In genomic region chr4:88729146-88729755, GRCh38 we compare ENCODE assay signal across 21 cellular contexts. TPM values are rescaled to one million over a fixed set of nuclear protein-coding genes. Genes with fewer than 3 reads are reported as not detected.
DNase-seq lines count a peak whose midpoint lies in the region; TF ChIP-seq lines count a peak whose summit lies in the region.
"Had no signal": no experiment of that assay in that cellular context is flagged by ENCODE, and none has a peak within 500 bp of the region (broad histone marks: within the 10 kb centered on the region; RNA-seq: fewer than 3 reads in every experiment).

No MANE protein-coding gene starts in this region.

- H2AFZ ChIP-seq in parathyroid adenoma, result no peak overlapping the region

- TF ChIP-seq CTCF in parathyroid adenoma (IDR thresholded peaks at IDR 0.05), result peak; percentile 27

- H3K36me3 ChIP-seq in parathyroid adenoma (ENCODE audit: control insufficient read depth, insufficient read depth, low read length), result no peaks in the 10 kb centered on the region
- H3K36me3 ChIP-seq: MG63 had no signal

- H3K36me3 Mint-ChIP-seq in activated naive CD4-positive, alpha-beta T cell treated with anti-CD3 and anti-CD28 coated beads for 36 hours (ENCODE audit: low read depth), result peaks cover 1% of the 10 kb centered on the region

- H3K9me3 Mint-ChIP-seq in activated naive CD4-positive, alpha-beta T cell treated with anti-CD3 and anti-CD28 coated beads for 36 hours, result no peaks in the 10 kb centered on the region
- H3K9me3 Mint-ChIP-seq: CD8-positive, alpha-beta memory T cell had no signal

- no peak overlapping the region for H3K4me3 ChIP-seq in parathyroid adenoma (ENCODE audit: low read depth, low read length)
- H3K4me3 ChIP-seq: BLaER1, MG63, SJCRH30 had no signal

- in situ Hi-C loops in KBM-7 (cut with MboI; ENCODE audit: low pct_unique_long_range_greater_than_20kb, low sequenced_read_pairs), result no loop called here

- H3K27me3 ChIP-seq in parathyroid adenoma (ENCODE audit: control insufficient read depth, insufficient read depth, low read length), result no peaks in the 10 kb centered on the region
- H3K27me3 ChIP-seq: BLaER1, MG63, SJCRH30 had no signal

- peaks cover 19% of the 10 kb centered on the region for H3K4me1 ChIP-seq in parathyroid adenoma
- H3K4me1 ChIP-seq: BLaER1, SJCRH30 had no signal

- no peak overlapping the region for H3K27ac Mint-ChIP-seq in activated naive CD4-positive, alpha-beta T cell treated with anti-CD3 and anti-CD28 coated beads for 36 hours
- H3K27ac Mint-ChIP-seq: CD8-positive, alpha-beta memory T cell had no signal

- DNase-seq in activated naive CD4-positive, alpha-beta T cell treated with anti-CD3 and anti-CD28 coated beads for 36 hours, result peak; percentile 10
- DNase-seq in activated naive CD4-positive, alpha-beta T cell (lab: John Stamatoyannopoulos, UW), result no peak
- DNase-seq in dermis blood vessel endothelial cell (peak; percentile 78), KBM-7 (no peak), NCI-H345 (lab: John Stamatoyannopoulos, UW) (no peak), iPS-NIHi7 (ENCODE audit: extremely low spot score) (no peak)
- no peak for DNase-seq in central memory CD4-positive, alpha-beta T cell
- DNase-seq: CD8-positive, alpha-beta memory T cell; DND-41; GDM1; MG63; NCI-H1092 treated with DMSO at 0.1 percent for 48 hours; NCI-H1694; NCI-H2107; NCI-H446 treated with DMSO at 0.1 percent for 48 hours; SJCRH30 had no signal

- intact Hi-C loops in activated naive CD4-positive, alpha-beta T cell treated with anti-CD3 and anti-CD28 coated beads for 36 hours (cut with micrococcal nuclease), result no loop called here

- no peak overlapping the region for H3K4me2 ChIP-seq in parathyroid adenoma (ENCODE audit: low read length)
- H3K4me2 ChIP-seq: BLaER1, KMS-11 had no signal

- no peaks in the 10 kb centered on the region for H3K9me3 ChIP-seq in parathyroid adenoma (ENCODE audit: control insufficient read depth, low read length)
- H3K9me3 ChIP-seq: BLaER1, MG63, SJCRH30 had no signal

- no peak overlapping the region for H3K27ac ChIP-seq in parathyroid adenoma
- H3K27ac ChIP-seq: BLaER1, KMS-11, RWPE1, SJCRH30 had no signal

- H3K9ac ChIP-seq in parathyroid adenoma, result no peak overlapping the region
- H3K9ac ChIP-seq: BLaER1, KMS-11 had no signal

- H3K4me3 Mint-ChIP-seq in activated naive CD4-positive, alpha-beta T cell treated with anti-CD3 and anti-CD28 coated beads for 36 hours, result no peak overlapping the region
- H3K4me3 Mint-ChIP-seq: CD8-positive, alpha-beta memory T cell had no signal

- CTCF ChIA-PET in activated naive CD4-positive, alpha-beta T cell treated with anti-CD3 and anti-CD28 coated beads for 36 hours (lab: Charles Lee), result interaction anchor here (1.2 kb wide), 1 partner anchor 190 kb away, joined by 5 read pairs; no protein-coding TSS in a partner anchor

- H3K79me2 ChIP-seq in parathyroid adenoma, result no peaks in the 10 kb centered on the region

- H3K4me1 Mint-ChIP-seq in activated naive CD4-positive, alpha-beta T cell treated with anti-CD3 and anti-CD28 coated beads for 36 hours (ENCODE audit: low read depth), result no peaks in the 10 kb centered on the region
- H3K4me1 Mint-ChIP-seq: CD8-positive, alpha-beta memory T cell had no signal

- H3K27me3 Mint-ChIP-seq in activated naive CD4-positive, alpha-beta T cell treated with anti-CD3 and anti-CD28 coated beads for 36 hours (ENCODE audit: low read depth), result no peaks in the 10 kb centered on the region
- H3K27me3 Mint-ChIP-seq: CD8-positive, alpha-beta memory T cell had no signal

RNA-seq across cellular contexts. Expression of gene NAP1L5, which starts 31.6 kb away (rescaled TPM):
- total RNA-seq in activated naive CD4-positive, alpha-beta T cell treated with anti-CD3 and anti-CD28 coated beads for 36 hours, result 1 to 10 TPM; 3.5 to 3.9 TPM
- total RNA-seq in dermis blood vessel endothelial cell, result 2.7 and 5.6 TPM in 2 replicates
- total RNA-seq: H4 had no signal

Comparison
In these comparisons a context has a peak if more than half of its experiments do, and no peak if none do; other contexts are left out.
1. DNase-seq: peak in activated naive CD4-positive, alpha-beta T cell treated with anti-CD3 and anti-CD28 coated beads for 36 hours (single experiment) and dermis blood vessel endothelial cell (single experiment); none in activated naive CD4-positive, alpha-beta T cell (0 of 4), central memory CD4-positive, alpha-beta T cell (single experiment), KBM-7 (single experiment), NCI-H345 (single experiment) and iPS-NIHi7 (single experiment).